ENCODE assay signal across 1 cellular context in the genomic region with DNA sequence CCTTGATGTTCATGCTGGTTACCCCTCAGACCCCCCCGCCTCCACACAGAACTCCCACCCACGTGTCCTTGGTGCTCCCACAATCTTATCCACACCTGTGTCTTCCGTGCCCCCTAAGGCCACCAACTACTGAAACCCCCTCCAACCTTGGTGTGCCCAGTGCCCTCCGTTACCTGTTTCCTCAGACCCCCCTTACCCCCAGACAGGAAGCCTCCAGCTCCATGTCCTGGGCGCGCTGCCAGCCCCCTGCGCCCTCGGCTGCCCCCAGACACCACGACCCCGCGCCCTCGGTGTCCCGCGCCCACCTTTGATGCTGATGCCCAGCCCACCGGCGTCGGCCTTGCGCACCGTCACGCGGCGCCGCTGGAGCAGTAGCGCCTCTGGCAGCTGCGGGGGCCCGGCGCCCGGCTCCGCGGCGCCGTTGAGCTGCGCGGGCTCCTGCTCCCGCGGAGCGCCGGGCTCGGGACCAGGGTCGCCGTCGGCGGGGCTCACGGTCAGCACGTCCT.
TF ChIP-seq lines count a peak whose summit lies in the region.

No MANE protein-coding gene starts in this region.

TF ChIP-seq in endothelial cell of umbilical vein, 7 proteins besides CTCF, POLR2A, EP300 and RAD21:
- no peak for TF ChIP-seq EZH2 (IDR thresholded peaks at IDR 0.05; ENCODE audit: borderline replicate concordance, low read depth, low read length, severe bottlenecking)
- TF ChIP-seq JUN (IDR thresholded peaks at IDR 0.05; ENCODE audit: borderline replicate concordance, insufficient read depth, insufficient read length, low read depth), result no peak
- TF ChIP-seq GATA2 (IDR thresholded peaks at IDR 0.05; ENCODE audit: insufficient read depth, insufficient read length, low read depth, low read length), result no peak
- no peak for TF ChIP-seq MAX (IDR thresholded peaks at IDR 0.05; ENCODE audit: insufficient read depth, insufficient read length)
- TF ChIP-seq POLR2AphosphoS5 (IDR thresholded peaks at IDR 0.05; ENCODE audit: insufficient read depth, low read depth, low read length), result no peak
- no peak for TF ChIP-seq FOS (IDR thresholded peaks at IDR 0.05; ENCODE audit: borderline replicate concordance, insufficient read depth, low read length)
- TF ChIP-seq MYC (IDR thresholded peaks at IDR 0.05; ENCODE audit: low read depth, low read length), result no peak
